ENCODE assay signal across 26 cellular contexts in genomic region chr14:40447032-40447431, GRCh38.
DNase-seq lines count a peak whose midpoint lies in the region; ATAC-seq and TF ChIP-seq lines count a peak whose summit lies in the region.
"Had no signal": no experiment of that assay in that cellular context is flagged by ENCODE, and none has a peak within 500 bp of the region (broad histone marks: within the 10 kb centered on the region; RNA-seq: fewer than 3 reads in every experiment).

No MANE protein-coding gene starts in this region.

- no peaks in the 10 kb centered on the region for H4K20me1 ChIP-seq in H9 (ENCODE audit: control insufficient read depth, insufficient read depth, insufficient read length)

- H2BK5ac ChIP-seq in H9 (ENCODE audit: insufficient read length, low read length), result no peak overlapping the region

- H3K23ac ChIP-seq in H9 (ENCODE audit: insufficient read length, low read depth, low read length), result no peak overlapping the region

- H3K27me3 ChIP-seq in H9 (ENCODE audit: insufficient read depth, low read length) (no peaks in the 10 kb centered on the region), foreskin keratinocyte (no peaks in the 10 kb centered on the region)
- H3K27me3 ChIP-seq: gastroesophageal sphincter, SJSA1 had no signal

- no peaks in the 10 kb centered on the region for H3K27me3 Mint-ChIP-seq in H9 (ENCODE audit: low read depth)
- H3K27me3 Mint-ChIP-seq: central memory CD8-positive, alpha-beta T cell had no signal

- WGBS in H9 (ENCODE audit: extremely low coverage, insufficient read length, low lambda C conversion rate), result no CpG with 5 or more reads among the region's 3 CpGs

- H3K56ac ChIP-seq in H9 (ENCODE audit: insufficient read length, low read depth, low read length), result no peak overlapping the region

- H3K18ac ChIP-seq in H9 (ENCODE audit: insufficient read length, low read depth, low read length), result no peak overlapping the region

- H2AK5ac ChIP-seq in H9 (ENCODE audit: insufficient read length, low read length), result no peak overlapping the region

- ATAC-seq in foreskin keratinocyte (no peak), sciatic nerve (no peak)
- ATAC-seq: activated CD8-positive, alpha-beta T cell treated with anti-CD3 and anti-CD28 coated beads, Interleukin-2, amount 10 ng/mL, durations not matched to agents 7 days and 5 days; activated T-cell treated with anti-CD3 and anti-CD28 coated beads, Interleukin-2, amount 50 U/mL, for 4 hours; esophagus mucosa; gastroesophageal sphincter; mucosa of descending colon; psoas muscle had no signal

- no peak overlapping the region for H2BK12ac ChIP-seq in H9 (ENCODE audit: insufficient read length, low read depth, low read length)

- no peak overlapping the region for H3K27ac ChIP-seq in H9 (ENCODE audit: insufficient read length, low read depth, low read length)
- no peak overlapping the region for H3K27ac ChIP-seq in foreskin keratinocyte
- H3K27ac ChIP-seq: gastroesophageal sphincter, left ventricle myocardium inferior, psoas muscle, SJSA1 had no signal

- H4K5ac ChIP-seq in H9 (ENCODE audit: insufficient read length, low read depth, low read length), result no peak overlapping the region

- H3K27ac Mint-ChIP-seq in H9, result peak overlapping the region in 1 of 3 experiments; percentile 74; a peak in 2 of 7 replicates
- H3K27ac Mint-ChIP-seq: activated CD8-positive, alpha-beta T cell treated with anti-CD3 and anti-CD28 coated beads, Interleukin-2, amount 10 ng/mL, durations not matched to agents 7 days and 5 days; activated naive CD4-positive, alpha-beta T cell treated with anti-CD3 and anti-CD28 coated beads for 36 hours had no signal

- in situ Hi-C loops in Caki2 (cut with HindIII; ENCODE audit: low pct_unique_long_range_greater_than_20kb, low sequenced_read_pairs), result no loop called here

- H2BK20ac ChIP-seq in H9 (ENCODE audit: low read depth, low read length, poor library complexity, severe bottlenecking), result no peak overlapping the region

- DNase-seq in Caki2 (ENCODE audit: low read depth) (peak; percentile 5), H9 (no peak), NCI-H510A treated with DMSO at 0.1 percent for 48 hours (lab: John Stamatoyannopoulos, UW) (peak; percentile 69), foreskin keratinocyte (peak; percentile 6 to 51), NCI-H526 (lab: John Stamatoyannopoulos, UW) (no peak), DMS53 (lab: John Stamatoyannopoulos, UW) (no peak), sciatic nerve (ENCODE audit: low spot score) (no peak)
- no peak for DNase-seq in stimulated activated CD4-positive, alpha-beta T cell treated with anti-CD3 and anti-CD28 coated beads, Interleukin-4, amount 100 ng/mL, for 1 hour
- DNase-seq: ACHN; activated CD8-positive, alpha-beta T cell treated with anti-CD3 and anti-CD28 coated beads, Interleukin-2, amount 10 ng/mL, durations not matched to agents 7 days and 5 days; activated naive CD4-positive, alpha-beta T cell treated with anti-CD3 and anti-CD28 coated beads for 36 hours; activated T-cell treated with anti-CD3 and anti-CD28 coated beads, Interleukin-2, amount 50 U/mL, for 4 hours; anterior cingulate cortex; C1 segment of cervical spinal cord; KG1; left ventricle myocardium inferior; mucosa of descending colon; NCI-H1048; OCI-M1; psoas muscle; stimulated activated CD8-positive, alpha-beta memory T cell treated with anti-CD3 and anti-CD28 coated beads, Interleukin-4, amount 100 ng/mL, for 48 hours; T-helper 2 cell had no signal

- H3K4me2 ChIP-seq in H9 (ENCODE audit: insufficient read depth, insufficient read length, low read length), result no peak overlapping the region

- no peaks in the 10 kb centered on the region for H3K4me1 ChIP-seq in H9 (ENCODE audit: insufficient read depth, low read length)
- H3K4me1 ChIP-seq in foreskin keratinocyte, result no peaks in the 10 kb centered on the region
- H3K4me1 ChIP-seq: gastroesophageal sphincter, left ventricle myocardium inferior, psoas muscle, SJSA1 had no signal

- H4K91ac ChIP-seq in H9 (ENCODE audit: insufficient read length, low read depth, low read length), result no peak overlapping the region

- no peak overlapping the region for H4K8ac ChIP-seq in H9 (replicated peaks; ENCODE audit: insufficient read length, low read depth, low read length)

- peak overlapping the region; percentile 69 for H2AFZ ChIP-seq in H9 (ENCODE audit: low read length)

- no peaks in the 10 kb centered on the region for H3K79me2 ChIP-seq in H9 (ENCODE audit: insufficient read depth, low read length)

- no peak overlapping the region for H3K4me3 Mint-ChIP-seq in H9
- H3K4me3 Mint-ChIP-seq: activated CD8-positive, alpha-beta T cell treated with anti-CD3 and anti-CD28 coated beads, Interleukin-2, amount 10 ng/mL, durations not matched to agents 7 days and 5 days; activated naive CD4-positive, alpha-beta T cell treated with anti-CD3 and anti-CD28 coated beads for 36 hours; activated T-cell treated with anti-CD3 and anti-CD28 coated beads, Interleukin-2, amount 50 U/mL, for 4 hours; central memory CD8-positive, alpha-beta T cell had no signal

- H3T11ph ChIP-seq in H9 (ENCODE audit: low read length), result no peak overlapping the region

- TF ChIP-seq CTCF in H9 (conservative IDR thresholded peaks at IDR 0.05) (no peak), foreskin keratinocyte (conservative IDR thresholded peaks at IDR 0.05) (no peak)

- H3K9ac ChIP-seq in H9 (ENCODE audit: extremely low read depth, insufficient read length, low read length), result no peak overlapping the region

- H3K23me2 ChIP-seq in H9 (ENCODE audit: insufficient read length, low read depth, low read length, poor library complexity, severe bottlenecking), result no peaks in the 10 kb centered on the region

- intact Hi-C loops in sciatic nerve (cut with DNase I), result no loop called here

- H3K14ac ChIP-seq in H9 (ENCODE audit: insufficient read depth, low read length), result no peak overlapping the region

- no peaks in the 10 kb centered on the region for H3K79me1 ChIP-seq in H9 (ENCODE audit: insufficient read depth, low read depth, low read length, poor library complexity, severe bottlenecking)

- H3K4ac ChIP-seq in H9 (ENCODE audit: low read depth, low read length), result no peak overlapping the region

- H3K9me3 ChIP-seq in H9 (ENCODE audit: control insufficient read depth, low read depth, low read length), result no peaks in the 10 kb centered on the region
- H3K9me3 ChIP-seq: gastroesophageal sphincter, left ventricle myocardium inferior, psoas muscle, SJSA1 had no signal

- no peak overlapping the region for H2BK120ac ChIP-seq in H9 (ENCODE audit: low read depth, low read length, poor library complexity, severe bottlenecking)

- 0 out of 4 replicates have a peak, but pooled peaks cover 0 to 3% of the 10 kb centered on the region in 2 experiments for H3K4me1 Mint-ChIP-seq in H9
- H3K4me1 Mint-ChIP-seq: central memory CD8-positive, alpha-beta T cell had no signal

- H2BK15ac ChIP-seq in H9 (ENCODE audit: low read depth, low read length), result no peak overlapping the region

- H3K9me3 Mint-ChIP-seq in H9, result no peaks in the 10 kb centered on the region
- H3K9me3 Mint-ChIP-seq: activated naive CD4-positive, alpha-beta T cell treated with anti-CD3 and anti-CD28 coated beads for 36 hours had no signal

- H3K36me3 Mint-ChIP-seq in H9 (ENCODE audit: insufficient read depth in 1 of 3, low read depth in 3 of 3), result no peaks in the 10 kb centered on the region

Comparison
In these comparisons a context has a peak if more than half of its experiments do, and no peak if none do; other contexts are left out.
1. DNase-seq: peak in Caki2 (single experiment), NCI-H510A treated with DMSO at 0.1 percent for 48 hours (single experiment) and foreskin keratinocyte (2 of 2); none in H9 (single experiment), NCI-H526 (0 of 2), stimulated activated CD4-positive, alpha-beta T cell treated with anti-CD3 and anti-CD28 coated beads, Interleukin-4, amount 100 ng/mL, for 1 hour (single experiment), DMS53 (single experiment) and sciatic nerve (single experiment).